13 cellular contexts compared by ENCODE assay signal in the genomic region with DNA sequence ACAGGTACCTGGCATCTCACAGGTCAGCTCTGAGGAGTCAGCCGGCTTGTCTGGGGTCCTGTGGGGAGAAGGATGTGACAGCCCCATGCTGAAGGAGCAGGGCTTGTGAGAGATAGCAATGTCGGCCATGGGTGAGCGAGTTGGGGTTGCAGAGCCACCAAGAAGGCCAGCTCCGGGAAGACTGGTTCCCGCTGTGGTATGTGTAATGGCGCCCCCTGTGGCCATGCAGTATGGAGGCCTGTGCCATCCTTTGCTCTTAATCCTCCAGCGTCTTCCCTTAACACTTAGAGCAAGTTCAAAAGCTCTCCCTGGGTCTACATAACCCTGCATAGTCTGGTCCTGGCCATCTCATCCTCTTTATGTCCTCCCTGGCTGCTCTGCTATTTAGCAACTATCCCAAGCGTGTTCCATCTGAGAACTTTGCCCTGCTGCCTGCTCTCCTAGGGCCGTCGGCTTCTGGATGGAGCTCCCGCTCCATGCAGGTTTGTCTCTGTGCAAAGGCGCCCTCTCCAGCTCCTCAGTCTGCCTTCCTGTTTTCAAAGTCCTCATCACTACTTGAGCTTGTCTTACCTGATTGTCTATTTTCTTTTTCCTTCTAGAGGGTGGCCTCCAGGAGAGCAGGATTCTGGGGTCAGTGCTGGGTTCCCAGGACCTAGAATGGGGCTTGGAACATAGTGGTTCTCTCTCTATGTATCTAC. TPM values are rescaled to one million over a fixed set of nuclear protein-coding genes. Genes with fewer than 3 reads are reported as not detected.
DNase-seq lines count a peak whose midpoint lies in the region; ATAC-seq and TF ChIP-seq lines count a peak whose summit lies in the region.
"Had no signal": no experiment of that assay in that cellular context is flagged by ENCODE, and none has a peak within 500 bp of the region (broad histone marks: within the 10 kb centered on the region; RNA-seq: fewer than 3 reads in every experiment).

No MANE protein-coding gene starts in this region.

- H3K4me1 ChIP-seq in Panc1 (ENCODE audit: control insufficient read depth, insufficient read depth, low read length) = no peaks in the 10 kb centered on the region

- no peak overlapping the region for H3K4me3 Mint-ChIP-seq in Calu3 (ENCODE audit: low read depth, unreplicated experiment)
- H3K4me3 Mint-ChIP-seq in glutamatergic neuron (ENCODE audit: unreplicated experiment) = no peak overlapping the region

- POLR2A ChIA-PET in Panc1 (lab: Charles Lee) = no interaction called here

- H3K36me3 Mint-ChIP-seq in Calu3 (ENCODE audit: insufficient read depth, unreplicated experiment) (no peaks in the 10 kb centered on the region), glutamatergic neuron (ENCODE audit: unreplicated experiment) (peaks cover 15% of the 10 kb centered on the region)

- TF ChIP-seq CTCF in Calu3 (IDR thresholded peaks at IDR 0.05; ENCODE audit: unreplicated experiment) (no peak), GM13977 (IDR thresholded peaks at IDR 0.05; ENCODE audit: extremely low read depth, insufficient read depth, missing control alignments) (peak; percentile 33), Panc1 (IDR thresholded peaks at IDR 0.05) (peak; percentile 57), glutamatergic neuron (IDR thresholded peaks at IDR 0.05; ENCODE audit: partially characterized antibody, unreplicated experiment) (peak; percentile 51)

- H3K9me3 Mint-ChIP-seq in Calu3 (ENCODE audit: low read depth, unreplicated experiment) = peaks cover 8% of the 10 kb centered on the region
- H3K9me3 Mint-ChIP-seq in glutamatergic neuron (ENCODE audit: unreplicated experiment) = peaks cover 3% of the 10 kb centered on the region

- no peaks in the 10 kb centered on the region for H3K36me3 ChIP-seq in Panc1 (ENCODE audit: control insufficient read depth, insufficient read depth, low read length)

- BruUV-seq in Calu3 (replicated peaks; lab: Mats Ljungman, UMichigan) (no TSS peak), Panc1 (replicated peaks; lab: Mats Ljungman, UMichigan) (no TSS peak)

- CTCF ChIA-PET in Calu3 (lab: Charles Lee) (interaction anchor here (0.6 kb wide), 1 partner anchor 15 kb away, joined by 3 read pairs; no protein-coding TSS in a partner anchor), Panc1 (lab: Charles Lee) (interaction anchor here (0.7 kb wide), 1 partner anchor 53 kb away, joined by 4 read pairs; no protein-coding TSS in a partner anchor)

- no peak overlapping the region for H3K27ac ChIP-seq in Panc1 (ENCODE audit: low read length)

- H3K27me3 Mint-ChIP-seq in Calu3 (ENCODE audit: unreplicated experiment) (peaks cover 67% of the 10 kb centered on the region), glutamatergic neuron (ENCODE audit: unreplicated experiment) (no peaks in the 10 kb centered on the region)

- H3K27me3 ChIP-seq in Panc1 (ENCODE audit: control insufficient read depth, insufficient read depth, low read length) = peaks cover 2% of the 10 kb centered on the region; the same call in 1 of the 2 replicates

- ATAC-seq in Panc1 (peak; percentile 74), HG02884 (IDR thresholded peaks at IDR 0.05; ENCODE audit: unreplicated experiment) (no peak)

- H3K9me3 ChIP-seq in Panc1 (ENCODE audit: control insufficient read depth, insufficient read depth, low read depth, low read length) = no peaks in the 10 kb centered on the region

- H3K27ac Mint-ChIP-seq in Calu3 (ENCODE audit: unreplicated experiment) (no peak overlapping the region), glutamatergic neuron (ENCODE audit: unreplicated experiment) (no peak overlapping the region)

- in situ Hi-C loops in GM13977 (cut with MboI; ENCODE audit: low pct_unique_long_range_greater_than_20kb, low sequenced_read_pairs, unreplicated experiment) = no loop called here
- in situ Hi-C loops in Panc1 (cut with HindIII; ENCODE audit: low pct_unique_long_range_greater_than_20kb, low sequenced_read_pairs) = no loop called here

- intact Hi-C loops in Calu3 (cut with micrococcal nuclease; ENCODE audit: unreplicated experiment) (no loop called here), Panc1 (cut with micrococcal nuclease; ENCODE audit: unreplicated experiment) (no loop called here)

- H3K4me3 ChIP-seq in Panc1 (ENCODE audit: low read depth in 2 of 2, low read length in 2 of 2) = no peak overlapping the region

- H3K4me1 Mint-ChIP-seq in Calu3 (ENCODE audit: low read depth, unreplicated experiment) (no peaks in the 10 kb centered on the region), glutamatergic neuron (ENCODE audit: low read depth, unreplicated experiment) (no peaks in the 10 kb centered on the region)

- peak; percentile 22 for DNase-seq in Calu3
- no peak for DNase-seq in GM13977 (ENCODE audit: low spot score)
- no peak for DNase-seq in Panc1 (ENCODE audit: low read depth, low spot score)
- peak; percentile 49 for DNase-seq in glutamatergic neuron
- DNase-seq in NK-92 treated with Interleukin-12 subunit alpha and Interleukin-12 subunit beta, amount 100 ng/mL, for 24 hours (lab: John Stamatoyannopoulos, UW) = no peak
- no peak for DNase-seq in OCI-M2 (lab: John Stamatoyannopoulos, UW; ENCODE audit: unreplicated experiment)
- no peak for DNase-seq in retina
- DNase-seq: activated CD4-positive, CD25-positive, alpha-beta regulatory T cell; NCI-H526 treated with DMSO at 0.1 percent for 48 hours had no signal

RNA-seq across cellular contexts. Expression of a gene that starts 40.8 kb away (rescaled TPM):
- total RNA-seq in Calu3 (2022) = not detected in 2 replicates
- not detected for total RNA-seq in Panc1 (2021; ENCODE audit: unreplicated experiment)
- polyA plus RNA-seq in Panc1 (2012; ENCODE audit: insufficient read length) = not detected
- total RNA-seq in glutamatergic neuron (ENCODE audit: unreplicated experiment) = not detected
- total RNA-seq: astrocyte, G401, posterior vena cava had no signal

RNA-seq across cellular contexts. Expression of a gene that starts 41.6 kb away (rescaled TPM):
- total RNA-seq in Calu3 (2022) = not detected in 2 replicates
- not detected for total RNA-seq in Panc1 (2021; ENCODE audit: unreplicated experiment)
- polyA plus RNA-seq in Panc1 (2012; ENCODE audit: insufficient read length) = not detected
- not detected for total RNA-seq in glutamatergic neuron (ENCODE audit: unreplicated experiment)
- total RNA-seq: astrocyte, G401, posterior vena cava had no signal

RNA-seq across cellular contexts. Expression of a gene that starts 55.5 kb away (rescaled TPM):
- total RNA-seq in Calu3 (2022) (not detected in 2 replicates), Panc1 (2021; ENCODE audit: unreplicated experiment) (not detected), glutamatergic neuron (ENCODE audit: unreplicated experiment) (not detected)
- polyA plus RNA-seq in Panc1 (2012; ENCODE audit: insufficient read length) = not detected
- total RNA-seq: astrocyte, G401, posterior vena cava had no signal

Comparison
In these comparisons a context has a peak if more than half of its experiments do, and no peak if none do; other contexts are left out.
1. DNase-seq: peak in Calu3 (single experiment) and glutamatergic neuron (single experiment); none in GM13977 (single experiment), Panc1 (single experiment), NK-92 treated with Interleukin-12 subunit alpha and Interleukin-12 subunit beta, amount 100 ng/mL, for 24 hours (single experiment), OCI-M2 (single experiment) and retina (single experiment).